In the genomic region with DNA sequence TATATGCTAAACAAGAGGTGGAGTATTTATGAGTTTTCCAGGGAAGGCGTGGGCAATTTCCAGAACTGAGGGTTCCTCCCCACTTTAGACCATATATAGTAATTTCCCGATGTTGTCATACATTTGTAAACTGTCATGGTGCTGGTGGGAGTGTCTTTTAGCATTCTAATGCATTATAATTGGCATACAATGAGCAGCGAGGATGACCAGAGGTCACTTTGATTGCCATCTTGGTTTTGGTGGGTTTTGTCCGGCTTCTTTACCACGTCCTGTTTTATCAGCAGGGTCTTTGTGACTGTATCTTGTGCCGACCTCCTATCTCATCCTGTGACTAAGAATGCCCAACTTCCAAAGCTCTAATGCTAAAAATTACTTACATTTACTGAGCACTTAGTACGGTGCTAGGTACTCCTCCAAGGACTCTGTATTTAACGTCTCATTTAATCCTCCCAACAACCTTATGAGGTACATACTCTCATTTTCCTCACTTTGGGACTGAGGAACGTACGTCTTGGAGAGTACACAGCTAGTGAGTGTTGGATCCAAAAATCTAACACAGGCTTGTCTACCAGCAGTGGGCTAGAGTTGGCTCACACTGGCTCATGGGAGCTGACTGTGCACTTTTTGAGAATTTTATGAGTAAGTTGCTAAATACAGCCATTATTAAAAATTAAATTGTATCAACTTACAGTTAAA, we compare ENCODE assay signal across 1 cellular context.
TF ChIP-seq lines count a peak whose summit lies in the region.

No MANE protein-coding gene starts in this region.

TF ChIP-seq in K562, 482 proteins besides CTCF, POLR2A, EP300 and RAD21 (continued from another document and continues in another):
- TF ChIP-seq, protein P1, sequence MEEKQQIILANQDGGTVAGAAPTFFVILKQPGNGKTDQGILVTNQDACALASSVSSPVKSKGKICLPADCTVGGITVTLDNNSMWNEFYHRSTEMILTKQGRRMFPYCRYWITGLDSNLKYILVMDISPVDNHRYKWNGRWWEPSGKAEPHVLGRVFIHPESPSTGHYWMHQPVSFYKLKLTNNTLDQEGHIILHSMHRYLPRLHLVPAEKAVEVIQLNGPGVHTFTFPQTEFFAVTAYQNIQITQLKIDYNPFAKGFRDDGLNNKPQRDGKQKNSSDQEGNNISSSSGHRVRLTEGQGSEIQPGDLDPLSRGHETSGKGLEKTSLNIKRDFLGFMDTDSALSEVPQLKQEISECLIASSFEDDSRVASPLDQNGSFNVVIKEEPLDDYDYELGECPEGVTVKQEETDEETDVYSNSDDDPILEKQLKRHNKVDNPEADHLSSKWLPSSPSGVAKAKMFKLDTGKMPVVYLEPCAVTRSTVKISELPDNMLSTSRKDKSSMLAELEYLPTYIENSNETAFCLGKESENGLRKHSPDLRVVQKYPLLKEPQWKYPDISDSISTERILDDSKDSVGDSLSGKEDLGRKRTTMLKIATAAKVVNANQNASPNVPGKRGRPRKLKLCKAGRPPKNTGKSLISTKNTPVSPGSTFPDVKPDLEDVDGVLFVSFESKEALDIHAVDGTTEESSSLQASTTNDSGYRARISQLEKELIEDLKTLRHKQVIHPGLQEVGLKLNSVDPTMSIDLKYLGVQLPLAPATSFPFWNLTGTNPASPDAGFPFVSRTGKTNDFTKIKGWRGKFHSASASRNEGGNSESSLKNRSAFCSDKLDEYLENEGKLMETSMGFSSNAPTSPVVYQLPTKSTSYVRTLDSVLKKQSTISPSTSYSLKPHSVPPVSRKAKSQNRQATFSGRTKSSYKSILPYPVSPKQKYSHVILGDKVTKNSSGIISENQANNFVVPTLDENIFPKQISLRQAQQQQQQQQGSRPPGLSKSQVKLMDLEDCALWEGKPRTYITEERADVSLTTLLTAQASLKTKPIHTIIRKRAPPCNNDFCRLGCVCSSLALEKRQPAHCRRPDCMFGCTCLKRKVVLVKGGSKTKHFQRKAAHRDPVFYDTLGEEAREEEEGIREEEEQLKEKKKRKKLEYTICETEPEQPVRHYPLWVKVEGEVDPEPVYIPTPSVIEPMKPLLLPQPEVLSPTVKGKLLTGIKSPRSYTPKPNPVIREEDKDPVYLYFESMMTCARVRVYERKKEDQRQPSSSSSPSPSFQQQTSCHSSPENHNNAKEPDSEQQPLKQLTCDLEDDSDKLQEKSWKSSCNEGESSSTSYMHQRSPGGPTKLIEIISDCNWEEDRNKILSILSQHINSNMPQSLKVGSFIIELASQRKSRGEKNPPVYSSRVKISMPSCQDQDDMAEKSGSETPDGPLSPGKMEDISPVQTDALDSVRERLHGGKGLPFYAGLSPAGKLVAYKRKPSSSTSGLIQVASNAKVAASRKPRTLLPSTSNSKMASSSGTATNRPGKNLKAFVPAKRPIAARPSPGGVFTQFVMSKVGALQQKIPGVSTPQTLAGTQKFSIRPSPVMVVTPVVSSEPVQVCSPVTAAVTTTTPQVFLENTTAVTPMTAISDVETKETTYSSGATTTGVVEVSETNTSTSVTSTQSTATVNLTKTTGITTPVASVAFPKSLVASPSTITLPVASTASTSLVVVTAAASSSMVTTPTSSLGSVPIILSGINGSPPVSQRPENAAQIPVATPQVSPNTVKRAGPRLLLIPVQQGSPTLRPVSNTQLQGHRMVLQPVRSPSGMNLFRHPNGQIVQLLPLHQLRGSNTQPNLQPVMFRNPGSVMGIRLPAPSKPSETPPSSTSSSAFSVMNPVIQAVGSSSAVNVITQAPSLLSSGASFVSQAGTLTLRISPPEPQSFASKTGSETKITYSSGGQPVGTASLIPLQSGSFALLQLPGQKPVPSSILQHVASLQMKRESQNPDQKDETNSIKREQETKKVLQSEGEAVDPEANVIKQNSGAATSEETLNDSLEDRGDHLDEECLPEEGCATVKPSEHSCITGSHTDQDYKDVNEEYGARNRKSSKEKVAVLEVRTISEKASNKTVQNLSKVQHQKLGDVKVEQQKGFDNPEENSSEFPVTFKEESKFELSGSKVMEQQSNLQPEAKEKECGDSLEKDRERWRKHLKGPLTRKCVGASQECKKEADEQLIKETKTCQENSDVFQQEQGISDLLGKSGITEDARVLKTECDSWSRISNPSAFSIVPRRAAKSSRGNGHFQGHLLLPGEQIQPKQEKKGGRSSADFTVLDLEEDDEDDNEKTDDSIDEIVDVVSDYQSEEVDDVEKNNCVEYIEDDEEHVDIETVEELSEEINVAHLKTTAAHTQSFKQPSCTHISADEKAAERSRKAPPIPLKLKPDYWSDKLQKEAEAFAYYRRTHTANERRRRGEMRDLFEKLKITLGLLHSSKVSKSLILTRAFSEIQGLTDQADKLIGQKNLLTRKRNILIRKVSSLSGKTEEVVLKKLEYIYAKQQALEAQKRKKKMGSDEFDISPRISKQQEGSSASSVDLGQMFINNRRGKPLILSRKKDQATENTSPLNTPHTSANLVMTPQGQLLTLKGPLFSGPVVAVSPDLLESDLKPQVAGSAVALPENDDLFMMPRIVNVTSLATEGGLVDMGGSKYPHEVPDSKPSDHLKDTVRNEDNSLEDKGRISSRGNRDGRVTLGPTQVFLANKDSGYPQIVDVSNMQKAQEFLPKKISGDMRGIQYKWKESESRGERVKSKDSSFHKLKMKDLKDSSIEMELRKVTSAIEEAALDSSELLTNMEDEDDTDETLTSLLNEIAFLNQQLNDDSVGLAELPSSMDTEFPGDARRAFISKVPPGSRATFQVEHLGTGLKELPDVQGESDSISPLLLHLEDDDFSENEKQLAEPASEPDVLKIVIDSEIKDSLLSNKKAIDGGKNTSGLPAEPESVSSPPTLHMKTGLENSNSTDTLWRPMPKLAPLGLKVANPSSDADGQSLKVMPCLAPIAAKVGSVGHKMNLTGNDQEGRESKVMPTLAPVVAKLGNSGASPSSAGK (IDR thresholded peaks at IDR 0.05) = no peak
- TF ChIP-seq, protein P2, sequence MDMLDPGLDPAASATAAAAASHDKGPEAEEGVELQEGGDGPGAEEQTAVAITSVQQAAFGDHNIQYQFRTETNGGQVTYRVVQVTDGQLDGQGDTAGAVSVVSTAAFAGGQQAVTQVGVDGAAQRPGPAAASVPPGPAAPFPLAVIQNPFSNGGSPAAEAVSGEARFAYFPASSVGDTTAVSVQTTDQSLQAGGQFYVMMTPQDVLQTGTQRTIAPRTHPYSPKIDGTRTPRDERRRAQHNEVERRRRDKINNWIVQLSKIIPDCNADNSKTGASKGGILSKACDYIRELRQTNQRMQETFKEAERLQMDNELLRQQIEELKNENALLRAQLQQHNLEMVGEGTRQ (CRISPR knock-in tag; IDR thresholded peaks at IDR 0.05) = no peak
- TF ChIP-seq TRIM28 (IDR thresholded peaks at IDR 0.05) = no peak
- TF ChIP-seq PHF8 (IDR thresholded peaks at IDR 0.05; ENCODE audit: borderline replicate concordance, low read length) = no peak
- TF ChIP-seq NEUROD1 (IDR thresholded peaks at IDR 0.05; ENCODE audit: borderline replicate concordance, low read depth, low read length, partially characterized antibody) = no peak
- TF ChIP-seq TEAD1 (CRISPR knock-in tag; IDR thresholded peaks at IDR 0.05) = no peak
- TF ChIP-seq ZNF445 (CRISPR knock-in tag; IDR thresholded peaks at IDR 0.05; ENCODE audit: low read depth) = no peak
- no peak for TF ChIP-seq TARDBP (IDR thresholded peaks at IDR 0.05)
- TF ChIP-seq EHMT2 (IDR thresholded peaks at IDR 0.05) = no peak
- TF ChIP-seq MXI1 (IDR thresholded peaks at IDR 0.05; ENCODE audit: low read depth, low read length) = no peak
- no peak for TF ChIP-seq TAL1 (IDR thresholded peaks at IDR 0.05)
- TF ChIP-seq, protein P3, sequence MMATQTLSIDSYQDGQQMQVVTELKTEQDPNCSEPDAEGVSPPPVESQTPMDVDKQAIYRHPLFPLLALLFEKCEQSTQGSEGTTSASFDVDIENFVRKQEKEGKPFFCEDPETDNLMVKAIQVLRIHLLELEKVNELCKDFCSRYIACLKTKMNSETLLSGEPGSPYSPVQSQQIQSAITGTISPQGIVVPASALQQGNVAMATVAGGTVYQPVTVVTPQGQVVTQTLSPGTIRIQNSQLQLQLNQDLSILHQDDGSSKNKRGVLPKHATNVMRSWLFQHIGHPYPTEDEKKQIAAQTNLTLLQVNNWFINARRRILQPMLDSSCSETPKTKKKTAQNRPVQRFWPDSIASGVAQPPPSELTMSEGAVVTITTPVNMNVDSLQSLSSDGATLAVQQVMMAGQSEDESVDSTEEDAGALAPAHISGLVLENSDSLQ (IDR thresholded peaks at IDR 0.05) = peak; percentile 66
- TF ChIP-seq, protein P4, sequence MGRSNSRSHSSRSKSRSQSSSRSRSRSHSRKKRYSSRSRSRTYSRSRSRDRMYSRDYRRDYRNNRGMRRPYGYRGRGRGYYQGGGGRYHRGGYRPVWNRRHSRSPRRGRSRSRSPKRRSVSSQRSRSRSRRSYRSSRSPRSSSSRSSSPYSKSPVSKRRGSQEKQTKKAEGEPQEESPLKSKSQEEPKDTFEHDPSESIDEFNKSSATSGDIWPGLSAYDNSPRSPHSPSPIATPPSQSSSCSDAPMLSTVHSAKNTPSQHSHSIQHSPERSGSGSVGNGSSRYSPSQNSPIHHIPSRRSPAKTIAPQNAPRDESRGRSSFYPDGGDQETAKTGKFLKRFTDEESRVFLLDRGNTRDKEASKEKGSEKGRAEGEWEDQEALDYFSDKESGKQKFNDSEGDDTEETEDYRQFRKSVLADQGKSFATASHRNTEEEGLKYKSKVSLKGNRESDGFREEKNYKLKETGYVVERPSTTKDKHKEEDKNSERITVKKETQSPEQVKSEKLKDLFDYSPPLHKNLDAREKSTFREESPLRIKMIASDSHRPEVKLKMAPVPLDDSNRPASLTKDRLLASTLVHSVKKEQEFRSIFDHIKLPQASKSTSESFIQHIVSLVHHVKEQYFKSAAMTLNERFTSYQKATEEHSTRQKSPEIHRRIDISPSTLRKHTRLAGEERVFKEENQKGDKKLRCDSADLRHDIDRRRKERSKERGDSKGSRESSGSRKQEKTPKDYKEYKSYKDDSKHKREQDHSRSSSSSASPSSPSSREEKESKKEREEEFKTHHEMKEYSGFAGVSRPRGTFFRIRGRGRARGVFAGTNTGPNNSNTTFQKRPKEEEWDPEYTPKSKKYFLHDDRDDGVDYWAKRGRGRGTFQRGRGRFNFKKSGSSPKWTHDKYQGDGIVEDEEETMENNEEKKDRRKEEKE (IDR thresholded peaks at IDR 0.05; ENCODE audit: borderline replicate concordance in 1 of 2, control insufficient read depth in 1 of 2, low read depth in 2 of 2, low read length in 1 of 2) = no peak
- TF ChIP-seq, protein P5, sequence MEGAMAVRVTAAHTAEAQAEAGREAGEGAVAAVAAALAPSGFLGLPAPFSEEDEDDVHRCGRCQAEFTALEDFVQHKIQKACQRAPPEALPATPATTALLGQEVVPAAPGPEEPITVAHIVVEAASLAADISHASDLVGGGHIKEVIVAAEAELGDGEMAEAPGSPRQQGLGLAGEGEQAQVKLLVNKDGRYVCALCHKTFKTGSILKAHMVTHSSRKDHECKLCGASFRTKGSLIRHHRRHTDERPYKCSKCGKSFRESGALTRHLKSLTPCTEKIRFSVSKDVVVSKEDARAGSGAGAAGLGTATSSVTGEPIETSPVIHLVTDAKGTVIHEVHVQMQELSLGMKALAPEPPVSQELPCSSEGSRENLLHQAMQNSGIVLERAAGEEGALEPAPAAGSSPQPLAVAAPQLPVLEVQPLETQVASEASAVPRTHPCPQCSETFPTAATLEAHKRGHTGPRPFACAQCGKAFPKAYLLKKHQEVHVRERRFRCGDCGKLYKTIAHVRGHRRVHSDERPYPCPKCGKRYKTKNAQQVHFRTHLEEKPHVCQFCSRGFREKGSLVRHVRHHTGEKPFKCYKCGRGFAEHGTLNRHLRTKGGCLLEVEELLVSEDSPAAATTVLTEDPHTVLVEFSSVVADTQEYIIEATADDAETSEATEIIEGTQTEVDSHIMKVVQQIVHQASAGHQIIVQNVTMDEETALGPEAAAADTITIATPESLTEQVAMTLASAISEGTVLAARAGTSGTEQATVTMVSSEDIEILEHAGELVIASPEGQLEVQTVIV (CRISPR knock-in tag; IDR thresholded peaks at IDR 0.05; ENCODE audit: borderline replicate concordance) = no peak
- TF ChIP-seq, protein P6, sequence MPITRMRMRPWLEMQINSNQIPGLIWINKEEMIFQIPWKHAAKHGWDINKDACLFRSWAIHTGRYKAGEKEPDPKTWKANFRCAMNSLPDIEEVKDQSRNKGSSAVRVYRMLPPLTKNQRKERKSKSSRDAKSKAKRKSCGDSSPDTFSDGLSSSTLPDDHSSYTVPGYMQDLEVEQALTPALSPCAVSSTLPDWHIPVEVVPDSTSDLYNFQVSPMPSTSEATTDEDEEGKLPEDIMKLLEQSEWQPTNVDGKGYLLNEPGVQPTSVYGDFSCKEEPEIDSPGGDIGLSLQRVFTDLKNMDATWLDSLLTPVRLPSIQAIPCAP (CRISPR knock-in tag; IDR thresholded peaks at IDR 0.05; ENCODE audit: borderline replicate concordance) = no peak
- TF ChIP-seq, protein P7, sequence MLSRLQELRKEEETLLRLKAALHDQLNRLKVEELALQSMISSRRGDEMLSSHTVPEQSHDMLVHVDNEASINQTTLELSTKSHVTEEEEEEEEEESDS (CRISPR knock-in tag; IDR thresholded peaks at IDR 0.05) = no peak
- TF ChIP-seq, protein P8, sequence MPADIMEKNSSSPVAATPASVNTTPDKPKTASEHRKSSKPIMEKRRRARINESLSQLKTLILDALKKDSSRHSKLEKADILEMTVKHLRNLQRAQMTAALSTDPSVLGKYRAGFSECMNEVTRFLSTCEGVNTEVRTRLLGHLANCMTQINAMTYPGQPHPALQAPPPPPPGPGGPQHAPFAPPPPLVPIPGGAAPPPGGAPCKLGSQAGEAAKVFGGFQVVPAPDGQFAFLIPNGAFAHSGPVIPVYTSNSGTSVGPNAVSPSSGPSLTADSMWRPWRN (IDR thresholded peaks at IDR 0.05; ENCODE audit: low read depth) = no peak
- TF ChIP-seq, protein P9, sequence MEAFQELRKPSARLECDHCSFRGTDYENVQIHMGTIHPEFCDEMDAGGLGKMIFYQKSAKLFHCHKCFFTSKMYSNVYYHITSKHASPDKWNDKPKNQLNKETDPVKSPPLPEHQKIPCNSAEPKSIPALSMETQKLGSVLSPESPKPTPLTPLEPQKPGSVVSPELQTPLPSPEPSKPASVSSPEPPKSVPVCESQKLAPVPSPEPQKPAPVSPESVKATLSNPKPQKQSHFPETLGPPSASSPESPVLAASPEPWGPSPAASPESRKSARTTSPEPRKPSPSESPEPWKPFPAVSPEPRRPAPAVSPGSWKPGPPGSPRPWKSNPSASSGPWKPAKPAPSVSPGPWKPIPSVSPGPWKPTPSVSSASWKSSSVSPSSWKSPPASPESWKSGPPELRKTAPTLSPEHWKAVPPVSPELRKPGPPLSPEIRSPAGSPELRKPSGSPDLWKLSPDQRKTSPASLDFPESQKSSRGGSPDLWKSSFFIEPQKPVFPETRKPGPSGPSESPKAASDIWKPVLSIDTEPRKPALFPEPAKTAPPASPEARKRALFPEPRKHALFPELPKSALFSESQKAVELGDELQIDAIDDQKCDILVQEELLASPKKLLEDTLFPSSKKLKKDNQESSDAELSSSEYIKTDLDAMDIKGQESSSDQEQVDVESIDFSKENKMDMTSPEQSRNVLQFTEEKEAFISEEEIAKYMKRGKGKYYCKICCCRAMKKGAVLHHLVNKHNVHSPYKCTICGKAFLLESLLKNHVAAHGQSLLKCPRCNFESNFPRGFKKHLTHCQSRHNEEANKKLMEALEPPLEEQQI (IDR thresholded peaks at IDR 0.05) = no peak
- no peak for TF ChIP-seq CAMTA2 (CRISPR knock-in tag; conservative IDR thresholded peaks at IDR 0.05)
- TF ChIP-seq, protein P10, sequence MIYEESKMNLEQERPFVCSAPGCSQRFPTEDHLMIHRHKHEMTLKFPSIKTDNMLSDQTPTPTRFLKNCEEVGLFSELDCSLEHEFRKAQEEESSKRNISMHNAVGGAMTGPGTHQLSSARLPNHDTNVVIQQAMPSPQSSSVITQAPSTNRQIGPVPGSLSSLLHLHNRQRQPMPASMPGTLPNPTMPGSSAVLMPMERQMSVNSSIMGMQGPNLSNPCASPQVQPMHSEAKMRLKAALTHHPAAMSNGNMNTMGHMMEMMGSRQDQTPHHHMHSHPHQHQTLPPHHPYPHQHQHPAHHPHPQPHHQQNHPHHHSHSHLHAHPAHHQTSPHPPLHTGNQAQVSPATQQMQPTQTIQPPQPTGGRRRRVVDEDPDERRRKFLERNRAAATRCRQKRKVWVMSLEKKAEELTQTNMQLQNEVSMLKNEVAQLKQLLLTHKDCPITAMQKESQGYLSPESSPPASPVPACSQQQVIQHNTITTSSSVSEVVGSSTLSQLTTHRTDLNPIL (CRISPR knock-in tag; IDR thresholded peaks at IDR 0.05) = no peak
- TF ChIP-seq FOXJ3 (CRISPR knock-in tag; IDR thresholded peaks at IDR 0.05) = no peak
